1 cellular context compared by ENCODE assay signal in genomic region chr19:3184847-3185481, GRCh38.
TF ChIP-seq lines count a peak whose summit lies in the region.

No MANE protein-coding gene starts in this region.

TF ChIP-seq in HepG2, 621 proteins besides CTCF, POLR2A, EP300 and RAD21 (continues in another document):
- TF ChIP-seq NCOR1 (IDR thresholded peaks at IDR 0.05; ENCODE audit: borderline replicate concordance, low read length) (no peak), CHD2 (IDR thresholded peaks at IDR 0.05; ENCODE audit: low read depth, low read length) (no peak), CREB3 (CRISPR knock-in tag; IDR thresholded peaks at IDR 0.05) (no peak), XRCC5 (optimal IDR thresholded peaks at IDR 0.05; ENCODE audit: low read length) (peak; percentile 22), KDM1A (CRISPR knock-in tag; IDR thresholded peaks at IDR 0.05) (peak; percentile 84), LBX2 (CRISPR knock-in tag; IDR thresholded peaks at IDR 0.05; ENCODE audit: borderline replicate concordance) (no peak), SAP130 (CRISPR knock-in tag; IDR thresholded peaks at IDR 0.05; ENCODE audit: low read depth) (peak; percentile 96), HMGXB4 (CRISPR knock-in tag; IDR thresholded peaks at IDR 0.05; ENCODE audit: borderline replicate concordance in 1 of 2, low read depth in 1 of 2) (no peak), HNF1A (IDR thresholded peaks at IDR 0.05; ENCODE audit: low read depth) (no peak), HNF1A (CRISPR knock-in tag; IDR thresholded peaks at IDR 0.05; ENCODE audit: borderline replicate concordance) (no peak), ZNF510 (CRISPR knock-in tag; IDR thresholded peaks at IDR 0.05; ENCODE audit: low read depth) (no peak), NFE2L2 (IDR thresholded peaks at IDR 0.05; ENCODE audit: low read length) (peak; percentile 55), TBX2 (CRISPR knock-in tag; IDR thresholded peaks at IDR 0.05; ENCODE audit: borderline replicate concordance) (no peak), PRDM4 (CRISPR knock-in tag; IDR thresholded peaks at IDR 0.05; ENCODE audit: borderline replicate concordance) (no peak), GMEB1 (CRISPR knock-in tag; IDR thresholded peaks at IDR 0.05; ENCODE audit: borderline replicate concordance) (no peak), MXD4 (CRISPR knock-in tag; IDR thresholded peaks at IDR 0.05) (no peak), SKI (IDR thresholded peaks at IDR 0.05; ENCODE audit: partially characterized antibody) (no peak), HES4 (CRISPR knock-in tag; IDR thresholded peaks at IDR 0.05; ENCODE audit: borderline replicate concordance) (no peak), BRCA1 (CRISPR knock-in tag; IDR thresholded peaks at IDR 0.05) (no peak), IKZF1 (IDR thresholded peaks at IDR 0.05) (no peak), ZMYM2 (CRISPR knock-in tag; IDR thresholded peaks at IDR 0.05) (0 out of 2 replicates have a peak, but pooled peaks have one; percentile 37), ZNF207 (IDR thresholded peaks at IDR 0.05; ENCODE audit: borderline replicate concordance) (no peak), PRMT3 (CRISPR knock-in tag; IDR thresholded peaks at IDR 0.05; ENCODE audit: borderline replicate concordance, low read depth) (no peak), ATRX (CRISPR knock-in tag; IDR thresholded peaks at IDR 0.05; ENCODE audit: borderline replicate concordance) (no peak), TBP (CRISPR knock-in tag; IDR thresholded peaks at IDR 0.05) (no peak), NCOA2 (CRISPR knock-in tag; IDR thresholded peaks at IDR 0.05) (no peak), SMARCC2 (IDR thresholded peaks at IDR 0.05) (no peak), ZNF710 (CRISPR knock-in tag; IDR thresholded peaks at IDR 0.05; ENCODE audit: borderline replicate concordance) (no peak), PBX2 (CRISPR knock-in tag; IDR thresholded peaks at IDR 0.05) (no peak), TOPORS (CRISPR knock-in tag; IDR thresholded peaks at IDR 0.05) (0 out of 2 replicates have a peak, but pooled peaks have one; percentile 2), BATF2 (CRISPR knock-in tag; IDR thresholded peaks at IDR 0.05) (no peak), HNRNPL (IDR thresholded peaks at IDR 0.05; ENCODE audit: low read depth, low read length) (no peak), ZNF446 (CRISPR knock-in tag; IDR thresholded peaks at IDR 0.05) (no peak), POGZ (CRISPR knock-in tag; IDR thresholded peaks at IDR 0.05) (0 out of 2 replicates have a peak, but pooled peaks have one; percentile 13), PRDM10 (CRISPR knock-in tag; IDR thresholded peaks at IDR 0.05; ENCODE audit: low read depth) (peak; percentile 79), ZNF567 (CRISPR knock-in tag; IDR thresholded peaks at IDR 0.05; ENCODE audit: borderline replicate concordance) (no peak), ZMYM3 (CRISPR knock-in tag; IDR thresholded peaks at IDR 0.05) (peak; percentile 90), THRA (CRISPR knock-in tag; IDR thresholded peaks at IDR 0.05; ENCODE audit: borderline replicate concordance) (no peak), SMAD3 (CRISPR knock-in tag; IDR thresholded peaks at IDR 0.05) (no peak)
